ENCODE assay signal across 11 cellular contexts in genomic region chr19:35642312-35642711, GRCh38. TPM values are rescaled to one million over a fixed set of nuclear protein-coding genes. Genes with fewer than 3 reads are reported as not detected.
DNase-seq lines count a peak whose midpoint lies in the region; ATAC-seq and TF ChIP-seq lines count a peak whose summit lies in the region.
"Had no signal": no experiment of that assay in that cellular context is flagged by ENCODE, and none has a peak within 500 bp of the region (broad histone marks: within the 10 kb centered on the region; RNA-seq: fewer than 3 reads in every experiment).

No MANE protein-coding gene starts in this region.

- H3K27ac Mint-ChIP-seq in activated T-cell treated with anti-CD3 and anti-CD28 coated beads, Interleukin-2, amount 50 U/mL, for 24 hours = peak overlapping the region; percentile 26
- H3K27ac Mint-ChIP-seq in brain (peak overlapping the region in 1 of 5 experiments; percentile 58), progenitor cell of endocrine pancreas (no peak overlapping the region)

- TF ChIP-seq CTCF in brain (conservative IDR thresholded peaks at IDR 0.05) = no peak
- no peak for TF ChIP-seq CTCF in progenitor cell of endocrine pancreas (IDR thresholded peaks at IDR 0.05; ENCODE audit: unreplicated experiment)

- H3K36me3 Mint-ChIP-seq in activated T-cell treated with anti-CD3 and anti-CD28 coated beads, Interleukin-2, amount 50 U/mL, for 24 hours (ENCODE audit: low read depth) = peaks cover 16% of the 10 kb centered on the region
- peaks cover 8% of the 10 kb centered on the region for H3K36me3 Mint-ChIP-seq in brain
- peaks cover 2% of the 10 kb centered on the region for H3K36me3 Mint-ChIP-seq in progenitor cell of endocrine pancreas (ENCODE audit: insufficient read depth)

- H3K9me3 Mint-ChIP-seq in activated T-cell treated with anti-CD3 and anti-CD28 coated beads, Interleukin-2, amount 50 U/mL, for 24 hours = no peaks in the 10 kb centered on the region
- H3K9me3 Mint-ChIP-seq in brain (no peaks in the 10 kb centered on the region), progenitor cell of endocrine pancreas (ENCODE audit: low read depth) (no peaks in the 10 kb centered on the region)

- H3K4me1 Mint-ChIP-seq in activated T-cell treated with anti-CD3 and anti-CD28 coated beads, Interleukin-2, amount 50 U/mL, for 24 hours (ENCODE audit: low read depth) = peaks cover 44% of the 10 kb centered on the region
- H3K4me1 Mint-ChIP-seq in brain (peaks cover 20% of the 10 kb centered on the region), progenitor cell of endocrine pancreas (ENCODE audit: low read depth) (peaks cover 7% of the 10 kb centered on the region)

- peak overlapping the region; percentile 45 for H3K4me3 Mint-ChIP-seq in activated T-cell treated with anti-CD3 and anti-CD28 coated beads, Interleukin-2, amount 50 U/mL, for 24 hours
- H3K4me3 Mint-ChIP-seq in brain (peak overlapping the region in 4 of 5 experiments; percentile 53 to 91 (median 74)), progenitor cell of endocrine pancreas (ENCODE audit: low read depth) (peak overlapping the region; percentile 53)

- H3K27me3 Mint-ChIP-seq in activated T-cell treated with anti-CD3 and anti-CD28 coated beads, Interleukin-2, amount 50 U/mL, for 24 hours = no peaks in the 10 kb centered on the region
- no peaks in the 10 kb centered on the region for H3K27me3 Mint-ChIP-seq in brain
- H3K27me3 Mint-ChIP-seq in progenitor cell of endocrine pancreas = peaks cover 8% of the 10 kb centered on the region

- ATAC-seq in GM19397 (IDR thresholded peaks at IDR 0.05; ENCODE audit: unreplicated experiment) = no peak
- ATAC-seq: mucosa of descending colon, PC-3 had no signal

- DNase-seq in activated T-cell treated with anti-CD3 and anti-CD28 coated beads, Interleukin-2, amount 50 U/mL, for 24 hours = no peak
- DNase-seq in activated T-cell treated with anti-CD3 and anti-CD28 coated beads for 4 hours (no peak), M059J (ENCODE audit: low read depth) (peak; percentile 29), progenitor cell of endocrine pancreas (ENCODE audit: low spot score, unreplicated experiment) (no peak), NCI-H748 (lab: John Stamatoyannopoulos, UW; ENCODE audit: unreplicated experiment) (no peak), NCI-H1930 (lab: John Stamatoyannopoulos, UW) (no peak)
- DNase-seq: NCI-H1694, PC-3 had no signal

RNA-seq across cellular contexts. Expression of gene ETV2, which starts 0.8 kb away (rescaled TPM):
- total RNA-seq in M059J (2014; rRNA removed; shearing (Covaris generic)) = 0.54 TPM in 1 of 2 replicates, not detected in the other
- 5.6 TPM for polyA plus RNA-seq in brain (ENCODE audit: insufficient read depth, low read depth, low replicate concordance)
- 1.0 and 1.3 TPM in 2 replicates for total RNA-seq in progenitor cell of endocrine pancreas

RNA-seq across cellular contexts. Expression of gene COX6B1, which starts 5.8 kb away (rescaled TPM):
- total RNA-seq in M059J (2014; rRNA removed; shearing (Covaris generic)) = 635 and 1,532 TPM in 2 replicates
- 1,011 TPM for polyA plus RNA-seq in brain (ENCODE audit: insufficient read depth, low read depth, low replicate concordance)
- 307 and 315 TPM in 2 replicates for total RNA-seq in progenitor cell of endocrine pancreas

RNA-seq across cellular contexts. Expression of gene RBM42, which starts 13.5 kb away (rescaled TPM):
- 97.1 and 128 TPM in 2 replicates for total RNA-seq in M059J (2014; rRNA removed; shearing (Covaris generic))
- polyA plus RNA-seq in brain (ENCODE audit: insufficient read depth, low read depth, low replicate concordance) = 101 TPM
- total RNA-seq in progenitor cell of endocrine pancreas = 69.2 and 76.0 TPM in 2 replicates

RNA-seq across cellular contexts. Expression of gene UPK1A, which starts 24.0 kb away (rescaled TPM):
- 0.47 TPM in 1 of 2 replicates, not detected in the other for total RNA-seq in M059J (2014; rRNA removed; shearing (Covaris generic))
- polyA plus RNA-seq in brain (ENCODE audit: insufficient read depth, low read depth, low replicate concordance) = not detected
- not detected in 2 replicates for total RNA-seq in progenitor cell of endocrine pancreas
- total RNA-seq: mucosa of descending colon, PC-3 had no signal

RNA-seq across cellular contexts. Expression of gene HAUS5, which starts 29.8 kb away (rescaled TPM):
- total RNA-seq in M059J (2014; rRNA removed; shearing (Covaris generic)) = 9.1 and 10.1 TPM in 2 replicates
- polyA plus RNA-seq in brain (ENCODE audit: insufficient read depth, low read depth, low replicate concordance) = 10.7 TPM
- total RNA-seq in progenitor cell of endocrine pancreas = 32.9 and 34.1 TPM in 2 replicates
